In genomic region chr3:40766396-40766795, GRCh38 we compare ENCODE assay signal across 19 cellular contexts.
A peak's percentile ranks its signal among the peaks of the same experiment; 100 is the strongest.
DNase-seq lines count a peak whose midpoint lies in the region; ATAC-seq and TF ChIP-seq lines count a peak whose summit lies in the region.
"Had no signal": no experiment of that assay in that cellular context is flagged by ENCODE, and none has a peak within 500 bp of the region (broad histone marks: within the 10 kb centered on the region; RNA-seq: fewer than 3 reads in every experiment).

No MANE protein-coding gene starts in this region.

- H3K4me3 Mint-ChIP-seq in endothelial cell (ENCODE audit: unreplicated experiment): peak overlapping the region; percentile 10
- no peak overlapping the region for H3K4me3 Mint-ChIP-seq in activated CD4-positive, alpha-beta memory T cell treated with anti-CD3 and anti-CD28 coated beads, Interleukin-2, amount 10 ng/mL, durations not matched to agents 7 days and 5 days
- H3K4me3 Mint-ChIP-seq: activated CD4-positive, alpha-beta memory T cell treated with anti-CD3 and anti-CD28 coated beads for 36 hours; CD8-positive, alpha-beta memory T cell; endodermal cell had no signal

- no peaks in the 10 kb centered on the region for H4K20me1 ChIP-seq in PC-3 (ENCODE audit: low read length)

- H3K4me3 ChIP-seq in A673 (ENCODE audit: low read depth, low read length, poor library complexity, severe bottlenecking) (no peak overlapping the region), PC-3 (ENCODE audit: low read length) (no peak overlapping the region)
- H3K4me3 ChIP-seq: Peyer's patch, skin epidermis had no signal

- H3K27ac ChIP-seq in A673 (ENCODE audit: low read depth, low read length, poor library complexity, severe bottlenecking): no peak overlapping the region
- no peak overlapping the region for H3K27ac ChIP-seq in PC-3 (ENCODE audit: low read length)
- H3K27ac ChIP-seq: Peyer's patch, skin epidermis had no signal

- no peak overlapping the region for H3K9ac ChIP-seq in PC-3 (ENCODE audit: low read length)

- no peak overlapping the region for H3K27ac Mint-ChIP-seq in endothelial cell (ENCODE audit: unreplicated experiment)
- H3K27ac Mint-ChIP-seq in activated CD4-positive, alpha-beta memory T cell treated with anti-CD3 and anti-CD28 coated beads, Interleukin-2, amount 10 ng/mL, durations not matched to agents 7 days and 5 days: no peak overlapping the region
- H3K27ac Mint-ChIP-seq: activated CD4-positive, alpha-beta memory T cell treated with anti-CD3 and anti-CD28 coated beads for 36 hours; CD8-positive, alpha-beta memory T cell; endodermal cell had no signal

- H3K36me3 ChIP-seq in A673 (ENCODE audit: insufficient read depth, low read length, poor library complexity, severe bottlenecking) (no peaks in the 10 kb centered on the region), PC-3 (ENCODE audit: low read depth, low read length) (no peaks in the 10 kb centered on the region)
- H3K36me3 ChIP-seq: Peyer's patch had no signal

- no peaks in the 10 kb centered on the region for H3K9me3 Mint-ChIP-seq in endothelial cell (ENCODE audit: unreplicated experiment)
- no peaks in the 10 kb centered on the region for H3K9me3 Mint-ChIP-seq in activated CD4-positive, alpha-beta memory T cell treated with anti-CD3 and anti-CD28 coated beads, Interleukin-2, amount 10 ng/mL, durations not matched to agents 7 days and 5 days
- H3K9me3 Mint-ChIP-seq: activated CD4-positive, alpha-beta memory T cell treated with anti-CD3 and anti-CD28 coated beads for 36 hours had no signal

- BruUV-seq in A673 (replicated peaks; lab: Mats Ljungman, UMichigan) (no TSS peak), PC-3 (replicated peaks; lab: Mats Ljungman, UMichigan) (no TSS peak)

- no peaks in the 10 kb centered on the region for H3K9me3 ChIP-seq in A673 (ENCODE audit: low read depth, low read length, poor library complexity, severe bottlenecking)
- H3K9me3 ChIP-seq in PC-3 (ENCODE audit: low read length): no peaks in the 10 kb centered on the region
- H3K9me3 ChIP-seq: Peyer's patch had no signal

- H3K27me3 ChIP-seq in A673 (replicated peaks; ENCODE audit: insufficient read depth, low read depth, low read length, poor library complexity): no peaks in the 10 kb centered on the region
- H3K27me3 ChIP-seq in PC-3 (ENCODE audit: low read length): no peaks in the 10 kb centered on the region
- H3K27me3 ChIP-seq: Peyer's patch had no signal

- no peak overlapping the region for H3K4me2 ChIP-seq in PC-3 (ENCODE audit: low read length)

- H3K79me2 ChIP-seq in PC-3 (ENCODE audit: low read length): no peaks in the 10 kb centered on the region

- H3K27me3 Mint-ChIP-seq in endothelial cell (ENCODE audit: unreplicated experiment): peaks cover 4% of the 10 kb centered on the region
- H3K27me3 Mint-ChIP-seq in activated CD4-positive, alpha-beta memory T cell treated with anti-CD3 and anti-CD28 coated beads, Interleukin-2, amount 10 ng/mL, durations not matched to agents 7 days and 5 days: peaks cover 6% of the 10 kb centered on the region
- H3K27me3 Mint-ChIP-seq: activated CD4-positive, alpha-beta memory T cell treated with anti-CD3 and anti-CD28 coated beads for 36 hours had no signal

- no peak overlapping the region for H2AFZ ChIP-seq in PC-3 (ENCODE audit: low read length)

- POLR2A ChIA-PET in A673 (lab: Charles Lee; ENCODE audit: low non-redundant PET) (no interaction called here), PC-3 (lab: Charles Lee; ENCODE audit: unreplicated experiment) (no interaction called here)
- POLR2A ChIA-PET in activated CD4-positive, alpha-beta memory T cell treated with anti-CD3 and anti-CD28 coated beads, Interleukin-2, amount 10 ng/mL, durations not matched to agents 7 days and 5 days (lab: Charles Lee): no interaction called here

- ATAC-seq in GM18511 (IDR thresholded peaks at IDR 0.05; ENCODE audit: unreplicated experiment) (peak; percentile 62), GM21619 (IDR thresholded peaks at IDR 0.05; ENCODE audit: unreplicated experiment) (peak; percentile 47), HG03095 (IDR thresholded peaks at IDR 0.05; ENCODE audit: unreplicated experiment) (peak; percentile 43), Right ventricle myocardium inferior (no peak), PC-3 (no peak)

- H3F3A ChIP-seq in PC-3 (ENCODE audit: low read length, unreplicated experiment): no peaks in the 10 kb centered on the region

- no peaks in the 10 kb centered on the region for H3K9me2 ChIP-seq in PC-3 (replicated peaks; ENCODE audit: low read length)

- H3K4me1 ChIP-seq in A673 (ENCODE audit: insufficient read depth, low read length, poor library complexity, severe bottlenecking) (no peaks in the 10 kb centered on the region), PC-3 (ENCODE audit: insufficient read depth, low read length) (no peaks in the 10 kb centered on the region)
- H3K4me1 ChIP-seq: Peyer's patch had no signal

- intact Hi-C loops in Right ventricle myocardium inferior (cut with DNase I): no loop called here
- intact Hi-C loops in A673 (cut with micrococcal nuclease; ENCODE audit: unreplicated experiment): no loop called here
- intact Hi-C loops in PC-3 (cut with micrococcal nuclease): no loop called here

- TF ChIP-seq CTCF in endothelial cell (IDR thresholded peaks at IDR 0.05; ENCODE audit: unreplicated experiment) (no peak), A673 (conservative IDR thresholded peaks at IDR 0.05; ENCODE audit: low read depth, low read length) (no peak), PC-3 (conservative IDR thresholded peaks at IDR 0.05; ENCODE audit: low read depth, low read length) (no peak)

- H3K4me1 Mint-ChIP-seq in endothelial cell (ENCODE audit: unreplicated experiment): peaks cover 6% of the 10 kb centered on the region
- peaks cover 2% of the 10 kb centered on the region for H3K4me1 Mint-ChIP-seq in activated CD4-positive, alpha-beta memory T cell treated with anti-CD3 and anti-CD28 coated beads, Interleukin-2, amount 10 ng/mL, durations not matched to agents 7 days and 5 days
- H3K4me1 Mint-ChIP-seq: CD8-positive, alpha-beta memory T cell; endodermal cell had no signal

- DNase-seq in endothelial cell (ENCODE audit: low spot score) (no peak), Right ventricle myocardium inferior (ENCODE audit: missing footprints) (no peak), A673 (ENCODE audit: low spot score) (no peak), PC-3 (no peak)
- DNase-seq in activated CD4-positive, alpha-beta memory T cell treated with anti-CD3 and anti-CD28 coated beads, Interleukin-2, amount 10 ng/mL, durations not matched to agents 7 days and 5 days: no peak
- DNase-seq: ACHN; activated CD4-positive, alpha-beta memory T cell treated with anti-CD3 and anti-CD28 coated beads for 36 hours; CD8-positive, alpha-beta memory T cell; endodermal cell; foreskin fibroblast; H7; NCI-H2107; NCI-H526 treated with DMSO at 0.1 percent for 48 hours; Peyer's patch; stimulated activated naive CD4-positive, alpha-beta T cell treated with Interleukin-2 at 50 U/mL for 16 hours had no signal

- CTCF ChIA-PET in A673 (lab: Charles Lee): no interaction called here
- CTCF ChIA-PET in PC-3 (lab: Charles Lee): no interaction called here
- CTCF ChIA-PET in activated CD4-positive, alpha-beta memory T cell treated with anti-CD3 and anti-CD28 coated beads, Interleukin-2, amount 10 ng/mL, durations not matched to agents 7 days and 5 days (lab: Charles Lee): no interaction called here

- peaks cover 3% of the 10 kb centered on the region for H3K36me3 Mint-ChIP-seq in endothelial cell (ENCODE audit: low read depth, unreplicated experiment)
- H3K36me3 Mint-ChIP-seq in activated CD4-positive, alpha-beta memory T cell treated with anti-CD3 and anti-CD28 coated beads, Interleukin-2, amount 10 ng/mL, durations not matched to agents 7 days and 5 days (ENCODE audit: low read depth): no peaks in the 10 kb centered on the region
- H3K36me3 Mint-ChIP-seq: activated CD4-positive, alpha-beta memory T cell treated with anti-CD3 and anti-CD28 coated beads for 36 hours; CD8-positive, alpha-beta memory T cell had no signal

Comparison
In these comparisons a context has a peak if more than half of its experiments do, and no peak if none do; other contexts are left out.
1. ATAC-seq: peak in GM18511 (single experiment), GM21619 (single experiment) and HG03095 (single experiment); none in Right ventricle myocardium inferior (single experiment) and PC-3 (single experiment).